8 cellular contexts compared by ENCODE assay signal in genomic region chr9:129487658-129488483, GRCh38.
A peak's percentile ranks its signal among the peaks of the same experiment; 100 is the strongest.
DNase-seq lines count a peak whose midpoint lies in the region; ATAC-seq and TF ChIP-seq lines count a peak whose summit lies in the region.

No MANE protein-coding gene starts in this region.

- H3K36me3 ChIP-seq in Caco-2 (ENCODE audit: control insufficient read depth, insufficient read depth, low read length) (no peaks in the 10 kb centered on the region), SK-N-SH (replicated peaks in 1 of 2; ENCODE audit: control insufficient read depth in 1 of 2, insufficient read depth in 2 of 2, low read length in 1 of 2) (peaks cover 0 to under 1% of the 10 kb centered on the region in 2 experiments), breast epithelium (no peaks in the 10 kb centered on the region), spleen (peaks cover 0 to 16% (median 0%) of the 10 kb centered on the region in 6 donors)

- no peak for TF ChIP-seq EP300 in SK-N-SH (IDR thresholded peaks at IDR 0.05; ENCODE audit: borderline replicate concordance in 1 of 2, low read depth in 1 of 2, low read length in 1 of 2)

- peaks cover 61% of the 10 kb centered on the region for H3F3A ChIP-seq in SK-N-SH (replicated peaks; ENCODE audit: insufficient read depth)

- WGBS in SK-N-SH (ENCODE audit: low lambda C conversion rate), result 20% methylated on average over 24 of the region's 46 CpGs
- 9 to 12% (median 11%) methylated on average over 31 to 46 of the region's 46 CpGs for WGBS in spleen, 5 donors

- no peak for TF ChIP-seq RAD21 in SK-N-SH (IDR thresholded peaks at IDR 0.05; ENCODE audit: low read length)

- H3K27ac ChIP-seq in SK-N-SH (ENCODE audit: low read depth in 2 of 2, low read length in 1 of 2), result peak overlapping the region; percentile 83 to 100
- peak overlapping the region; percentile 100 for H3K27ac ChIP-seq in breast epithelium
- H3K27ac ChIP-seq in spleen, result peak overlapping the region; percentile 74 to 98 (median 96)

- no peaks in the 10 kb centered on the region for H3K9me2 ChIP-seq in SK-N-SH

- DNase-seq in Caco-2 (peak in 1 of 2 experiments; percentile 41), SK-N-SH (no peak), breast epithelium (ENCODE audit: low spot score in 2 of 2) (peak in 1 of 2 donors; percentile 59), kidney glomerular epithelial cell (lab: John Stamatoyannopoulos, UW) (peak; percentile 42), spleen (peak; percentile 82), NCI-H146 (lab: John Stamatoyannopoulos, UW) (no peak)

- peak overlapping the region; percentile 89 for H3K9ac ChIP-seq in SK-N-SH

- ATAC-seq in HG02610 (IDR thresholded peaks at IDR 0.05; ENCODE audit: unreplicated experiment) (peak; percentile 8), GM18519 (IDR thresholded peaks at IDR 0.05; ENCODE audit: low FRiP score, unreplicated experiment) (no peak)

- CTCF ChIA-PET in Caco-2 (lab: Charles Lee), result no interaction called here
- CTCF ChIA-PET in SK-N-SH (lab: Yijun Ruan, JAX), result no interaction called here

- no peaks in the 10 kb centered on the region for H3K27me3 Mint-ChIP-seq in Caco-2 (ENCODE audit: insufficient read depth, unreplicated experiment)

- TF ChIP-seq CTCF in Caco-2 (IDR thresholded peaks at IDR 0.05; ENCODE audit: insufficient read depth in 1 of 2, low read depth in 1 of 2, low read length in 1 of 2, severe bottlenecking in 1 of 2, unreplicated experiment in 1 of 2) (no peak), SK-N-SH (IDR thresholded peaks at IDR 0.05) (no peak), breast epithelium (IDR thresholded peaks at IDR 0.05) (peak in 1 of 3 donors; percentile 20), spleen (IDR thresholded peaks at IDR 0.05 in 8 of 11, conservative IDR thresholded peaks at IDR 0.05 in 3 of 11) (no peak)

- no peaks in the 10 kb centered on the region for H3K9me3 Mint-ChIP-seq in Caco-2 (ENCODE audit: unreplicated experiment)

- no peaks in the 10 kb centered on the region for H4K20me1 ChIP-seq in SK-N-SH (ENCODE audit: insufficient read depth)

- POLR2A ChIA-PET in Caco-2 (lab: Charles Lee), result no interaction called here
- POLR2A ChIA-PET in SK-N-SH (lab: Yijun Ruan, JAX), result no interaction called here

- peak overlapping the region; percentile 93 for H3K4me2 ChIP-seq in SK-N-SH

- no peak overlapping the region for H2AFZ ChIP-seq in SK-N-SH (ENCODE audit: low read depth)

- intact Hi-C loops in Caco-2 (cut with micrococcal nuclease; ENCODE audit: unreplicated experiment), result loop anchor here (1.0 to 5.0 kb wide), 2 partner anchors 8 to 311 kb away; partner anchors contain the start of gene IER5L
- intact Hi-C loops in breast epithelium (cut with DNase I; ENCODE audit: low total_unique reads), result loop anchor here (5.0 kb wide), 1 partner anchor 311 kb away; the partner anchor contains the start of gene IER5L
- intact Hi-C loops in spleen (cut with DNase I; ENCODE audit: low total_unique reads), result no loop called here

- H3K9me3 ChIP-seq in Caco-2, result no peaks in the 10 kb centered on the region
- H3K9me3 ChIP-seq in SK-N-SH, result no peaks in the 10 kb centered on the region
- H3K9me3 ChIP-seq in breast epithelium, result no peaks in the 10 kb centered on the region
- H3K9me3 ChIP-seq in spleen, result no peaks in the 10 kb centered on the region

- peaks cover 57% of the 10 kb centered on the region for H3K4me1 ChIP-seq in Caco-2
- peaks cover 74 to 78% of the 10 kb centered on the region in 2 experiments; a peak in 3 of 4 replicates for H3K4me1 ChIP-seq in SK-N-SH (ENCODE audit: control insufficient read depth in 1 of 2, insufficient read depth in 2 of 2, low read depth in 1 of 2, low read length in 1 of 2)
- peaks cover 29 to 55% of the 10 kb centered on the region in 2 donors for H3K4me1 ChIP-seq in breast epithelium
- H3K4me1 ChIP-seq in spleen, result peaks cover 28 to 84% (median 78%) of the 10 kb centered on the region in 6 donors

- H3K4me3 Mint-ChIP-seq in Caco-2 (ENCODE audit: unreplicated experiment), result peak overlapping the region; percentile 78

- H3K27ac Mint-ChIP-seq in Caco-2 (ENCODE audit: unreplicated experiment), result peak overlapping the region; percentile 92

- TSS peak; percentile 73 for BruUV-seq in Caco-2 (replicated peaks; lab: Mats Ljungman, UMichigan)

- H3K27me3 ChIP-seq in Caco-2 (replicated peaks; ENCODE audit: control insufficient read depth, insufficient read depth, low read length), result no peaks in the 10 kb centered on the region
- H3K27me3 ChIP-seq in SK-N-SH (ENCODE audit: insufficient read depth), result no peaks in the 10 kb centered on the region
- H3K27me3 ChIP-seq in breast epithelium, result no peaks in the 10 kb centered on the region
- H3K27me3 ChIP-seq in spleen (replicated peaks in 1 of 7), result peaks cover 0 to 13% (median 6%) of the 10 kb centered on the region in 7 donors

- H3K79me2 ChIP-seq in SK-N-SH (ENCODE audit: insufficient read depth), result peaks cover 57% of the 10 kb centered on the region

- TF ChIP-seq POLR2A in breast epithelium (IDR thresholded peaks at IDR 0.05) (no peak), spleen (IDR thresholded peaks at IDR 0.05) (no peak)

- H3K4me3 ChIP-seq in Caco-2 (ENCODE audit: low read depth, low read length) (peak overlapping the region; percentile 36), SK-N-SH (ENCODE audit: low read depth in 2 of 2, low read length in 1 of 2) (peak overlapping the region; percentile 40 to 52), breast epithelium (peak overlapping the region; percentile 50 to 70 (median 57)), spleen (peak overlapping the region; percentile 26 to 75 (median 46))

- peaks cover 52% of the 10 kb centered on the region for H3K4me1 Mint-ChIP-seq in Caco-2 (ENCODE audit: low read depth, unreplicated experiment)

- H3K36me3 Mint-ChIP-seq in Caco-2 (ENCODE audit: insufficient read depth, unreplicated experiment), result peaks cover 22% of the 10 kb centered on the region

TF ChIP-seq in SK-N-SH, 30 proteins besides CTCF, POLR2A, EP300 and RAD21 (continues in another document):
- TF ChIP-seq GATA2 (CRISPR knock-in tag; IDR thresholded peaks at IDR 0.05), result no peak
- no peak for TF ChIP-seq FOSL2 (IDR thresholded peaks at IDR 0.05; ENCODE audit: borderline replicate concordance, low read depth)
- TF ChIP-seq SMC3 (IDR thresholded peaks at IDR 0.05; ENCODE audit: low read depth, low read length), result no peak
- TF ChIP-seq MEF2A (IDR thresholded peaks at IDR 0.05; ENCODE audit: borderline replicate concordance, low read depth), result no peak
- TF ChIP-seq FOXM1 (IDR thresholded peaks at IDR 0.05; ENCODE audit: low read depth), result no peak
- no peak for TF ChIP-seq EZH2phosphoT487 (IDR thresholded peaks at IDR 0.05; ENCODE audit: borderline replicate concordance, low read depth)
- TF ChIP-seq TCF12 (IDR thresholded peaks at IDR 0.05), result no peak
- TF ChIP-seq PBX3 (IDR thresholded peaks at IDR 0.05), result no peak
- no peak for TF ChIP-seq IRF3 (IDR thresholded peaks at IDR 0.05; ENCODE audit: low read depth, low read length)
- no peak for TF ChIP-seq REST (IDR thresholded peaks at IDR 0.05; ENCODE audit: low read depth, low read length)
- TF ChIP-seq SIN3A (IDR thresholded peaks at IDR 0.05; ENCODE audit: borderline replicate concordance, low read depth, low read length), result no peak
- peak; percentile 61 for TF ChIP-seq NFIC (IDR thresholded peaks at IDR 0.05; ENCODE audit: borderline replicate concordance)
- TF ChIP-seq MXI1 (IDR thresholded peaks at IDR 0.05; ENCODE audit: low read depth, low read length), result peak; percentile 14; the same call in 1 of the 2 replicates
- peak; percentile 64; the same call in 1 of the 2 replicates for TF ChIP-seq POLR2AphosphoS5 (IDR thresholded peaks at IDR 0.05; ENCODE audit: low read depth, low read length)
- TF ChIP-seq RCOR1 (IDR thresholded peaks at IDR 0.05; ENCODE audit: low read length), result no peak

Comparison
In these comparisons a context has a peak if more than half of its experiments do, and no peak if none do; other contexts are left out.
1. DNase-seq: peak in kidney glomerular epithelial cell (single experiment) and spleen (single experiment); none in SK-N-SH (single experiment) and NCI-H146 (single experiment).
2. Peak in every context shown above with its lines, with median percentiles within 50 percentile points of each other: H3K4me3 ChIP-seq and H3K27ac ChIP-seq.